9 cellular contexts compared by ENCODE assay signal in the genomic region with DNA sequence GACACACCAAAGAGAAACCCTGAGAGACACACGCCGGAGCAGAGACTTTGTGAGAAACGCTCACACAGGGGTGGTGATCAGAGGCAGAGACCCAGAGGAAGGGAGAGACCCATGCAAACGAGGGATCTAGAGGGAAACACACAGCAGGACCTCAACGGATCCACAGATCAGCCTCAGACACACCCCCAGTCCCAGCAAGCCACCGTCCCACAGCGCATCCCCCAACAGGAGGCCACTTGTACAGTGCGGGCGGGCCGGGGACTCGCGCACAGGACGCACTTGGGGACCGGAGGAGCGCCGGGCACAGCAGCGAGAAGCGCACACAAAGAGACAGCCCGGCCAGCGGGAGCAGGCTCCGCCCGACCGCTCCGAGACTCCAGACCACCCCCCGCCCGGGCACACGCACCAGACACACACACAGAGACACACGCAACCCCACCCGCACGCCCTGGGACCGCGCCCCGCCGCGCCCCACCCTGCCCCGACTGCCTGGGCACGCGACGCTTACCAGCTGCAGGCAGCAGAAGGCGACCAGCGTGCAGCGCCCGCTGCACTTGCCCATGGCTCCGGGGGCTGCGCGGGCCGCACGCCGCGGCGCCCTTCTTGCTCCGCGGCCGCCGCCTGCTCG.
DNase-seq lines count a peak whose midpoint lies in the region; ATAC-seq and FAIRE-seq lines count a peak whose summit lies in the region.
"Had no signal": no experiment of that assay in that cellular context is flagged by ENCODE, and none has a peak within 500 bp of the region (broad histone marks: within the 10 kb centered on the region; RNA-seq: fewer than 3 reads in every experiment).

No MANE protein-coding gene starts in this region.

- peaks cover 18% of the 10 kb centered on the region for H3K27me3 ChIP-seq in effector memory CD4-positive, alpha-beta T cell (replicated peaks; ENCODE audit: control insufficient read depth, insufficient read depth, low read length, poor library complexity, severe bottlenecking)

- no peaks in the 10 kb centered on the region for H3K36me3 ChIP-seq in effector memory CD4-positive, alpha-beta T cell (ENCODE audit: control insufficient read depth, insufficient read depth, low read length)

- H3K27ac ChIP-seq in substantia nigra (ENCODE audit: low read depth, low read length, poor library complexity, severe bottlenecking) = peak overlapping the region; percentile 74
- no peak overlapping the region for H3K27ac ChIP-seq in effector memory CD4-positive, alpha-beta T cell (ENCODE audit: insufficient read depth, low read length, poor library complexity, severe bottlenecking)

- H3K9me3 Mint-ChIP-seq in activated naive CD8-positive, alpha-beta T cell treated with anti-CD3 and anti-CD28 coated beads, Interleukin-2, amount 50 U/mL, for 24 hours = no peaks in the 10 kb centered on the region

- ATAC-seq in activated naive CD8-positive, alpha-beta T cell treated with anti-CD3 and anti-CD28 coated beads, Interleukin-2, amount 50 U/mL, for 24 hours = peak; percentile 41

- no peaks in the 10 kb centered on the region for H3K9me3 ChIP-seq in effector memory CD4-positive, alpha-beta T cell (ENCODE audit: control insufficient read depth, low read length)

- H3K4me3 Mint-ChIP-seq in activated naive CD8-positive, alpha-beta T cell treated with anti-CD3 and anti-CD28 coated beads, Interleukin-2, amount 50 U/mL, for 24 hours = peak overlapping the region; percentile 39

- peaks cover 55% of the 10 kb centered on the region for H3K27me3 Mint-ChIP-seq in activated naive CD8-positive, alpha-beta T cell treated with anti-CD3 and anti-CD28 coated beads, Interleukin-2, amount 50 U/mL, for 24 hours

- H3K4me3 ChIP-seq in effector memory CD4-positive, alpha-beta T cell (ENCODE audit: insufficient read depth, low read depth, low read length, poor library complexity, severe bottlenecking) = no peak overlapping the region

- H3K27ac Mint-ChIP-seq in activated naive CD8-positive, alpha-beta T cell treated with anti-CD3 and anti-CD28 coated beads, Interleukin-2, amount 50 U/mL, for 24 hours = peak overlapping the region; percentile 2

- peaks cover 7% of the 10 kb centered on the region for H3K4me1 ChIP-seq in effector memory CD4-positive, alpha-beta T cell (ENCODE audit: control insufficient read depth, insufficient read depth, low read length, poor library complexity, severe bottlenecking)

- peaks cover 12% of the 10 kb centered on the region for H3K4me1 Mint-ChIP-seq in activated naive CD8-positive, alpha-beta T cell treated with anti-CD3 and anti-CD28 coated beads, Interleukin-2, amount 50 U/mL, for 24 hours

- DNase-seq in AG08396 (ENCODE audit: low spot score) (peak; percentile 39), GM19239 (ENCODE audit: insufficient read length, low spot score) (peak; percentile 25), iPS-NIHi7 (ENCODE audit: extremely low spot score) (peak; percentile 58), substantia nigra (lab: John Stamatoyannopoulos, UW) (peak in 13 of 49 donors; percentile 11 to 66 (median 40)), NCI-H524 treated with DMSO at 0.1 percent for 48 hours (lab: John Stamatoyannopoulos, UW) (no peak), COLO829 (ENCODE audit: low spot score) (no peak)
- DNase-seq in activated naive CD8-positive, alpha-beta T cell treated with anti-CD3 and anti-CD28 coated beads, Interleukin-2, amount 50 U/mL, for 24 hours = no peak
- no peak for DNase-seq in effector memory CD4-positive, alpha-beta T cell

- no peaks in the 10 kb centered on the region for H3K36me3 Mint-ChIP-seq in activated naive CD8-positive, alpha-beta T cell treated with anti-CD3 and anti-CD28 coated beads, Interleukin-2, amount 50 U/mL, for 24 hours (ENCODE audit: low read depth)

- FAIRE-seq in GM19239 (lab: Jason Lieb, UNC) = no peak
- FAIRE-seq: endometrium had no signal

Comparison
In these comparisons a context has a peak if more than half of its experiments do, and no peak if none do; other contexts are left out.
1. DNase-seq: peak in AG08396 (single experiment), GM19239 (single experiment) and iPS-NIHi7 (single experiment); none in activated naive CD8-positive, alpha-beta T cell treated with anti-CD3 and anti-CD28 coated beads, Interleukin-2, amount 50 U/mL, for 24 hours (single experiment), effector memory CD4-positive, alpha-beta T cell (0 of 3), NCI-H524 treated with DMSO at 0.1 percent for 48 hours (single experiment) and COLO829 (single experiment).